Comparison of ENCODE assay signal across 32 cellular contexts in the genomic region with DNA sequence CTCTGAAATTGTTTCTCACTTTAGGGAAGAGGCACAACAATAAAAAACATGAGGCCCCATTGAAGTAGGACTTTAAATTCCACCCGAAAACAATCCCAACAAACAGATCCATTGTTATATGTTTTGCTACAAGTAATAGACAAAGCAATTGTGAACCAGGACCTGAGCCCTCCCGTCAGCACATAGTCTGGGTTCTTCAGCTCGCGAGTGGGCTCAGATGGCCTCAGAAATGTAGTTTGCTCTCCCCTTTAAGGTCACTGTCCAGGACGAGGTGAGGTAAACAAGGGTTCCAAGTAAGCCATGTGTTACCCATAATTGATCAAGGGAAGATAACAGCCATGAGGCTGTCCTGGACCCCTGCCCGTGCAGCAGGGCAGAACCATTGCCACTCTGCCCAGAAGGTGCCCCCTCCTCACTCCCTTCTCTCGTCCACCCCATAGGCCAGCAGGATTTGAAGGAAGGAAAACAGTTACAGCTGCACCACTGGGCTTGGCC.
A peak's percentile ranks its signal among the peaks of the same experiment; 100 is the strongest.
DNase-seq lines count a peak whose midpoint lies in the region; ATAC-seq and TF ChIP-seq lines count a peak whose summit lies in the region.
"Had no signal": no experiment of that assay in that cellular context is flagged by ENCODE, and none has a peak within 500 bp of the region (broad histone marks: within the 10 kb centered on the region; RNA-seq: fewer than 3 reads in every experiment).

No MANE protein-coding gene starts in this region.

- no peaks in the 10 kb centered on the region for H3K9me3 ChIP-seq in right atrium auricular region
- H3K9me3 ChIP-seq in left ventricle myocardium inferior (replicated peaks), result no peaks in the 10 kb centered on the region
- no peaks in the 10 kb centered on the region for H3K9me3 ChIP-seq in psoas muscle
- no peaks in the 10 kb centered on the region for H3K9me3 ChIP-seq in aorta (ENCODE audit: control insufficient read depth, low read length)
- H3K9me3 ChIP-seq: esophagus squamous epithelium, neutrophil, Peyer's patch, suprapubic skin, uterus had no signal

- H3K27ac ChIP-seq in right atrium auricular region (peak overlapping the region; percentile 42 to 74), left ventricle myocardium inferior (replicated peaks) (no peak overlapping the region), psoas muscle (peak overlapping the region; percentile 3), aorta (ENCODE audit: low read depth in 1 of 2, low read length in 2 of 2) (no peak overlapping the region)
- H3K27ac ChIP-seq: esophagus squamous epithelium, foreskin keratinocyte, neutrophil, Peyer's patch, skin epidermis, suprapubic skin, uterus, WERI-Rb-1 had no signal

- TF ChIP-seq CTCF in right atrium auricular region (IDR thresholded peaks at IDR 0.05) (no peak), left ventricle myocardium inferior (IDR thresholded peaks at IDR 0.05; ENCODE audit: borderline replicate concordance) (no peak), psoas muscle (IDR thresholded peaks at IDR 0.05) (no peak)

- H3K9me3 Mint-ChIP-seq in activated naive CD4-positive, alpha-beta T cell treated with anti-CD3 and anti-CD28 coated beads for 36 hours, result no peaks in the 10 kb centered on the region
- H3K9me3 Mint-ChIP-seq: activated CD4-positive, alpha-beta T cell treated with anti-CD3 and anti-CD28 coated beads, Interleukin-2, amount 10 ng/mL, durations not matched to agents 7 days and 5 days; activated T-cell treated with anti-CD3 and anti-CD28 coated beads, Interleukin-2, amount 50 U/mL, for 24 hours; stimulated activated naive B cell treated with anti-CD40 and anti-IgM and Interleukin-4, amounts not matched to agents 10 μg/mL and 1 μg/mL and 100 μg/mL, for 72 hours had no signal

- peaks cover 15% of the 10 kb centered on the region for H3K27me3 Mint-ChIP-seq in activated naive CD4-positive, alpha-beta T cell treated with anti-CD3 and anti-CD28 coated beads for 36 hours (ENCODE audit: low read depth)
- H3K27me3 Mint-ChIP-seq: CD4-positive, CD25-positive, alpha-beta regulatory T cell had no signal

- H3K27me3 ChIP-seq in right atrium auricular region (no peaks in the 10 kb centered on the region), left ventricle myocardium inferior (ENCODE audit: low read depth) (no peaks in the 10 kb centered on the region), psoas muscle (ENCODE audit: insufficient read depth in 3 of 3, low read length in 2 of 3) (no peaks in the 10 kb centered on the region), aorta (ENCODE audit: control insufficient read depth in 1 of 2, insufficient read depth in 2 of 2, low read length in 1 of 2) (no peaks in the 10 kb centered on the region)
- H3K27me3 ChIP-seq: esophagus squamous epithelium, foreskin keratinocyte, neutrophil, Peyer's patch, suprapubic skin, uterus had no signal

- peaks cover 0 to 21% of the 10 kb centered on the region in 2 donors for H3K4me1 ChIP-seq in right atrium auricular region
- H3K4me1 ChIP-seq in left ventricle myocardium inferior, result peaks cover 17% of the 10 kb centered on the region
- H3K4me1 ChIP-seq in psoas muscle, result peaks cover 9% of the 10 kb centered on the region
- no peaks in the 10 kb centered on the region for H3K4me1 ChIP-seq in aorta (ENCODE audit: control insufficient read depth in 1 of 2, insufficient read depth in 2 of 2, low read length in 2 of 2)
- H3K4me1 ChIP-seq: esophagus squamous epithelium, foreskin keratinocyte, Peyer's patch, suprapubic skin, uterus had no signal

- H3K4me1 Mint-ChIP-seq in activated naive CD4-positive, alpha-beta T cell treated with anti-CD3 and anti-CD28 coated beads for 36 hours (ENCODE audit: low read depth), result peaks cover 1% of the 10 kb centered on the region
- H3K4me1 Mint-ChIP-seq: activated CD4-positive, alpha-beta T cell treated with anti-CD3 and anti-CD28 coated beads, Interleukin-2, amount 10 ng/mL, durations not matched to agents 7 days and 5 days; CD4-positive, CD25-positive, alpha-beta regulatory T cell had no signal

- CTCF ChIA-PET in activated naive CD4-positive, alpha-beta T cell treated with anti-CD3 and anti-CD28 coated beads for 36 hours (lab: Charles Lee), result no interaction called here

- DNase-seq in right atrium auricular region (ENCODE audit: low spot score) (no peak), left ventricle myocardium inferior (no peak), medulla oblongata (ENCODE audit: extremely low spot score) (peak; percentile 76), psoas muscle (no peak), aorta (no peak), NCI-H1092 treated with DMSO at 0.1 percent for 48 hours (lab: John Stamatoyannopoulos, UW) (no peak)
- no peak for DNase-seq in activated naive CD4-positive, alpha-beta T cell treated with anti-CD3 and anti-CD28 coated beads for 36 hours
- DNase-seq: activated CD4-positive, alpha-beta T cell treated with anti-CD3 and anti-CD28 coated beads, Interleukin-2, amount 10 ng/mL, durations not matched to agents 7 days and 5 days; activated gamma-delta T cell treated with Interleukin-2 at 50 U/mL for 16 hours; activated T-cell treated with anti-CD3 and anti-CD28 coated beads, Interleukin-2, amount 50 U/mL, for 24 hours; CD4-positive, CD25-positive, alpha-beta regulatory T cell; DMS79 treated with DMSO at 0.1 percent for 48 hours; esophagus squamous epithelium; foreskin keratinocyte; GF-D8; Kasumi-1; left colon; mammary epithelial cell; NCI-H1417 treated with DMSO at 0.1 percent for 48 hours; NCI-H2029 treated with DMSO at 0.1 percent for 48 hours; NCI-H526; Peyer's patch; SIG-M5; stimulated activated naive B cell treated with anti-CD40 and anti-IgM and Interleukin-4, amounts not matched to agents 10 μg/mL and 1 μg/mL and 100 μg/mL, for 72 hours; T1000; uterus; WERI-Rb-1 had no signal

- intact Hi-C loops in left ventricle myocardium inferior (cut with micrococcal nuclease), result no loop called here
- intact Hi-C loops in psoas muscle (cut with DNase I), result no loop called here
- intact Hi-C loops in aorta (cut with DNase I), result no loop called here
- intact Hi-C loops in activated naive CD4-positive, alpha-beta T cell treated with anti-CD3 and anti-CD28 coated beads for 36 hours (cut with micrococcal nuclease), result no loop called here

- 49 to 79% (median 60%) methylated on average over 7 of the region's 7 CpGs for WGBS in psoas muscle, 3 donors
- 85 to 86% methylated on average over 7 of the region's 7 CpGs for WGBS in aorta, 2 donors

- no peaks in the 10 kb centered on the region for H3K36me3 Mint-ChIP-seq in activated naive CD4-positive, alpha-beta T cell treated with anti-CD3 and anti-CD28 coated beads for 36 hours (ENCODE audit: low read depth)
- H3K36me3 Mint-ChIP-seq: CD4-positive, CD25-positive, alpha-beta regulatory T cell; stimulated activated naive B cell treated with anti-CD40 and anti-IgM and Interleukin-4, amounts not matched to agents 10 μg/mL and 1 μg/mL and 100 μg/mL, for 72 hours had no signal

- no peak overlapping the region for H3K4me3 Mint-ChIP-seq in activated naive CD4-positive, alpha-beta T cell treated with anti-CD3 and anti-CD28 coated beads for 36 hours
- H3K4me3 Mint-ChIP-seq: activated CD4-positive, alpha-beta T cell treated with anti-CD3 and anti-CD28 coated beads, Interleukin-2, amount 10 ng/mL, durations not matched to agents 7 days and 5 days; activated T-cell treated with anti-CD3 and anti-CD28 coated beads, Interleukin-2, amount 50 U/mL, for 24 hours; stimulated activated naive B cell treated with anti-CD40 and anti-IgM and Interleukin-4, amounts not matched to agents 10 μg/mL and 1 μg/mL and 100 μg/mL, for 72 hours had no signal

- H3K36me3 ChIP-seq in right atrium auricular region (no peaks in the 10 kb centered on the region), left ventricle myocardium inferior (no peaks in the 10 kb centered on the region), psoas muscle (ENCODE audit: insufficient read depth in 1 of 2, low read depth in 1 of 2) (no peaks in the 10 kb centered on the region), aorta (ENCODE audit: control insufficient read depth in 1 of 2, insufficient read depth in 2 of 2, low read length in 1 of 2) (no peaks in the 10 kb centered on the region)
- H3K36me3 ChIP-seq: esophagus squamous epithelium, neutrophil, Peyer's patch, suprapubic skin, uterus, WERI-Rb-1 had no signal

- H3K4me3 ChIP-seq in right atrium auricular region, result no peak overlapping the region
- no peak overlapping the region for H3K4me3 ChIP-seq in left ventricle myocardium inferior
- no peak overlapping the region for H3K4me3 ChIP-seq in psoas muscle
- H3K4me3 ChIP-seq in aorta (ENCODE audit: low read length in 2 of 2), result no peak overlapping the region
- H3K4me3 ChIP-seq: esophagus squamous epithelium, Peyer's patch, skin epidermis, suprapubic skin, uterus had no signal

- H3K27ac Mint-ChIP-seq in activated naive CD4-positive, alpha-beta T cell treated with anti-CD3 and anti-CD28 coated beads for 36 hours, result no peak overlapping the region
- H3K27ac Mint-ChIP-seq: activated CD4-positive, alpha-beta T cell treated with anti-CD3 and anti-CD28 coated beads, Interleukin-2, amount 10 ng/mL, durations not matched to agents 7 days and 5 days; activated T-cell treated with anti-CD3 and anti-CD28 coated beads, Interleukin-2, amount 50 U/mL, for 24 hours; CD4-positive, CD25-positive, alpha-beta regulatory T cell; stimulated activated naive B cell treated with anti-CD40 and anti-IgM and Interleukin-4, amounts not matched to agents 10 μg/mL and 1 μg/mL and 100 μg/mL, for 72 hours had no signal

- ATAC-seq in psoas muscle (no peak), aorta (ENCODE audit: low FRiP score) (peak; percentile 11), HG02981 (IDR thresholded peaks at IDR 0.05; ENCODE audit: unreplicated experiment) (no peak)
- ATAC-seq: foreskin keratinocyte; HCT116; left colon; stimulated activated naive B cell treated with anti-CD40 and anti-IgM and Interleukin-4, amounts not matched to agents 10 μg/mL and 1 μg/mL and 100 μg/mL, for 72 hours had no signal

Comparison
In these comparisons a context has a peak if more than half of its experiments do, and no peak if none do; other contexts are left out.
1. H3K27ac ChIP-seq: peak in right atrium auricular region (2 of 2) and psoas muscle (single experiment); none in left ventricle myocardium inferior (single experiment) and aorta (0 of 2).